ENCODE assay signal across 9 cellular contexts in genomic region chr4:70993181-70994068, GRCh38. TPM values are rescaled to one million over a fixed set of nuclear protein-coding genes. Genes with fewer than 3 reads are reported as not detected.
DNase-seq lines count a peak whose midpoint lies in the region; ATAC-seq, FAIRE-seq and TF ChIP-seq lines count a peak whose summit lies in the region.
"Had no signal": no experiment of that assay in that cellular context is flagged by ENCODE, and none has a peak within 500 bp of the region (broad histone marks: within the 10 kb centered on the region; RNA-seq: fewer than 3 reads in every experiment).

Gene DCK (plus strand): TSS chr4:70993649. CDS start chr4:70993836, 187 bp downstream.

- peak within 1 kb of the TSS; percentile 96 for H2AFZ ChIP-seq in keratinocyte (ENCODE audit: control insufficient read depth, low read length)

- H3K4me2 ChIP-seq in keratinocyte (ENCODE audit: control insufficient read depth, extremely low read depth, insufficient read depth, low read depth, low read length) = peak within 1 kb of the TSS; percentile 99

- no peaks in the 10 kb centered on the region for H3K9me3 ChIP-seq in keratinocyte (ENCODE audit: control insufficient read depth, low read depth, low read length)

- no peaks in the 10 kb centered on the region for H3K27me3 ChIP-seq in keratinocyte (ENCODE audit: control insufficient read depth, extremely low read depth, insufficient read depth, low read length)

- peak within 1 kb of the TSS; percentile 84 for H3K9ac ChIP-seq in keratinocyte (ENCODE audit: control insufficient read depth, extremely low read depth, insufficient read depth, low read length)

- no peaks in the 10 kb centered on the region for H3K36me3 ChIP-seq in keratinocyte (ENCODE audit: control insufficient read depth in 2 of 2, extremely low read depth in 1 of 2, insufficient read depth in 2 of 2, low read length in 2 of 2)

- H3K27ac ChIP-seq in keratinocyte (ENCODE audit: control insufficient read depth, insufficient read depth, low read length) = peak within 1 kb of the TSS; percentile 88

- peak within 1 kb of the TSS; percentile 85 to 88 (median 86) for H3K4me3 ChIP-seq in keratinocyte (ENCODE audit: control insufficient read depth in 2 of 3, extremely low read depth in 1 of 3, insufficient read depth in 2 of 3, low read depth in 1 of 3, low read length in 3 of 3)

- ATAC-seq in GM19023 (IDR thresholded peaks at IDR 0.05; ENCODE audit: unreplicated experiment) (peak; percentile 82), HG03196 (IDR thresholded peaks at IDR 0.05; ENCODE audit: unreplicated experiment) (peak; percentile 87)
- ATAC-seq in activated CD4-positive, CD25-positive, alpha-beta regulatory T cell treated with anti-CD3 and anti-CD28 coated beads, Interleukin-2, amount 50 U/mL, for 24 hours = peak; percentile 95 to 96

- H4K20me1 ChIP-seq in keratinocyte (ENCODE audit: control insufficient read depth, extremely low read depth, insufficient read depth, low read length) = no peaks in the 10 kb centered on the region

- no peak for FAIRE-seq in keratinocyte (lab: Jason Lieb, UNC)
- FAIRE-seq: TTC549 had no signal

- DNase-seq in AG09319 (ENCODE audit: extremely low read depth, low read depth) (peak; percentile 82), NCI-H345 treated with DMSO at 0.1 percent for 48 hours (lab: John Stamatoyannopoulos, UW; ENCODE audit: unreplicated experiment) (peak; percentile 62), cerebellar cortex (ENCODE audit: low spot score) (peak; percentile 87), keratinocyte (ENCODE audit: low read depth, low spot score) (no peak)
- DNase-seq in stimulated activated CD4-positive, alpha-beta T cell treated with anti-CD3 and anti-CD28 coated beads, Interleukin-12 subunit alpha, Interleukin-12 subunit beta, amount 100 ng/mL, for 48 hours (ENCODE audit: low read depth in 2 of 3, low spot score in 1 of 3) = peak; percentile 71 to 83 (median 74)

- H3K79me2 ChIP-seq in keratinocyte (ENCODE audit: control insufficient read depth, insufficient read depth, low read length) = peaks cover 24% of the 10 kb centered on the region

- TF ChIP-seq CTCF in AG09319 (IDR thresholded peaks at IDR 0.05; ENCODE audit: low read depth, low read length) (no peak), keratinocyte (optimal IDR thresholded peaks at IDR 0.05 in 1 of 3, IDR thresholded peaks at IDR 0.05 in 1 of 3, conservative IDR thresholded peaks at IDR 0.05 in 1 of 3; ENCODE audit: extremely low read depth in 1 of 3, insufficient read depth in 2 of 3, low read length in 3 of 3) (no peak)

- H3K9me1 ChIP-seq in keratinocyte (ENCODE audit: control insufficient read depth, extremely low read depth, insufficient read depth, low read length) = no peaks in the 10 kb centered on the region

- peaks cover 15% of the 10 kb centered on the region for H3K4me1 ChIP-seq in keratinocyte (ENCODE audit: control insufficient read depth, extremely low read depth, insufficient read depth, low read length)

- dilution Hi-C loops in keratinocyte (cut with MboI; ENCODE audit: extremely low pct_ligation_motif_present, low sequenced_read_pairs) = no loop called here

RNA-seq across cellular contexts. Expression of gene DCK, which starts in this region (rescaled TPM):
- 4.4 to 11.3 TPM (median 7.2 TPM) in 3 replicates for polyA plus RNA-seq in keratinocyte
- polyA plus RNA-seq in keratinocyte (2011; ENCODE audit: low read depth) = 11.7 TPM
- polyA plus RNA-seq in keratinocyte (2011; cell fraction: cytosol; rRNA removed) = 5.0 and 8.3 TPM in 2 replicates
- polyA plus RNA-seq in keratinocyte (2011; cell fraction: nucleus; rRNA removed) = 3.9 and 4.8 TPM in 2 replicates
- 7.3 and 7.8 TPM in 2 replicates for polyA plus RNA-seq in keratinocyte (2012; ENCODE audit: low replicate concordance)
- polyA minus RNA-seq in keratinocyte = 0.43 to 3.9 TPM (median 1.3 TPM) in 3 replicates
- 3.6 TPM for polyA minus RNA-seq in keratinocyte (2011; cell fraction: cytosol; rRNA and poly(A)+ RNA removed)
- 2.2 and 4.1 TPM in 2 replicates for polyA minus RNA-seq in keratinocyte (2011; cell fraction: nucleus; rRNA and poly(A)+ RNA removed)
